In the genomic region with DNA sequence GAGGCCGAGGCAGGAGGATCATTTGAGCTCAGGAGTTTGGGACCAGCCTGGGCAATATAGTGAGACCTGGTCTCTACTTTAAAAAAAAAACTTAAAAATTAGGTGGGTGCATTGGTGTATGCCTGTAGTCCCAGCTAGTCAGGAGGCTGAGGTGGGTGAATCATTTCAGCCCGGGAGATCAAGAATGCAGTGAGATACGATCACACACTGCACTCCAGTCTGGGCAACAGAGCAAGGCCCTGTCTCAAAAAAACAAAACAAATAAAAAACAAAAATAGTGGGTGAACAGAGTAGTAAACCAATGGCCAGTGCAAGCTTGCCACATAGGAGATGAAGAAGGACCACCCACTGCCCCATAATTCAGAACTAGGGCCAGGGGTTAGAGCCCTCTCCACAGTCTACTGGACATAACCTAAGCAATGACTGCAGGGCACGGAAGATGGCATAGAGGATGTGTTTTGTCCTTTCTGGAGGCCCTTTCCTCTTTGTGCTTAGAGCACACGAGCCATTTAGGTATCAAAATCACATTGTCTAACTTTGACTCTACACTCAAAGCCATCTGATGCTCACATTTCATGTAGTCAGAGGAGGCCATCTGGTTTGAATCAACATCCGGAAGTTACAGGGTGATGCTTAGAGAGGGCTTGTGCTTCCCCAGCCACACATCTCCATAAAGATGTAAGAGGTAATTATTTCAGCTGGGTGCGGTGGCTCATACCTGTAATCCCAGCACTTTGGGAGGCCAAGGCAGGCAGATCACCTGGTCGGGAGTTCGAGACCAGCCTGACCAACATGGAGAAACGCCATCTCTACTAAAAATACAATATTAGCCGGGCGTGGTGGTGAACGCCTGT, we compare ENCODE assay signal across 2 cellular contexts.
TF ChIP-seq lines count a peak whose summit lies in the region.

No MANE protein-coding gene starts in this region.

TF ChIP-seq in SK-N-SH, 30 proteins besides CTCF, POLR2A, EP300 and RAD21:
- TF ChIP-seq, protein P1, sequence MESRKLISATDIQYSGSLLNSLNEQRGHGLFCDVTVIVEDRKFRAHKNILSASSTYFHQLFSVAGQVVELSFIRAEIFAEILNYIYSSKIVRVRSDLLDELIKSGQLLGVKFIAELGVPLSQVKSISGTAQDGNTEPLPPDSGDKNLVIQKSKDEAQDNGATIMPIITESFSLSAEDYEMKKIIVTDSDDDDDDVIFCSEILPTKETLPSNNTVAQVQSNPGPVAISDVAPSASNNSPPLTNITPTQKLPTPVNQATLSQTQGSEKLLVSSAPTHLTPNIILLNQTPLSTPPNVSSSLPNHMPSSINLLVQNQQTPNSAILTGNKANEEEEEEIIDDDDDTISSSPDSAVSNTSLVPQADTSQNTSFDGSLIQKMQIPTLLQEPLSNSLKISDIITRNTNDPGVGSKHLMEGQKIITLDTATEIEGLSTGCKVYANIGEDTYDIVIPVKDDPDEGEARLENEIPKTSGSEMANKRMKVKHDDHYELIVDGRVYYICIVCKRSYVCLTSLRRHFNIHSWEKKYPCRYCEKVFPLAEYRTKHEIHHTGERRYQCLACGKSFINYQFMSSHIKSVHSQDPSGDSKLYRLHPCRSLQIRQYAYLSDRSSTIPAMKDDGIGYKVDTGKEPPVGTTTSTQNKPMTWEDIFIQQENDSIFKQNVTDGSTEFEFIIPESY (IDR thresholded peaks at IDR 0.05; ENCODE audit: borderline replicate concordance, low read depth), result no peak
- peak; percentile 61 for TF ChIP-seq TCF12 (IDR thresholded peaks at IDR 0.05)

TF ChIP-seq in HepG2, 621 proteins besides CTCF, POLR2A, EP300 and RAD21:
- no peak for TF ChIP-seq HOXA9 (CRISPR knock-in tag; IDR thresholded peaks at IDR 0.05; ENCODE audit: borderline replicate concordance)
- no peak for TF ChIP-seq PAWR (CRISPR knock-in tag; IDR thresholded peaks at IDR 0.05; ENCODE audit: borderline replicate concordance)
- no peak for TF ChIP-seq AKAP8 (CRISPR knock-in tag; IDR thresholded peaks at IDR 0.05)
- no peak for TF ChIP-seq KLF11 (CRISPR knock-in tag; IDR thresholded peaks at IDR 0.05)
- TF ChIP-seq ZSCAN30 (CRISPR knock-in tag; IDR thresholded peaks at IDR 0.05), result no peak
- TF ChIP-seq ESRRA (CRISPR knock-in tag; IDR thresholded peaks at IDR 0.05; ENCODE audit: low read depth), result no peak
- TF ChIP-seq, protein P2, sequence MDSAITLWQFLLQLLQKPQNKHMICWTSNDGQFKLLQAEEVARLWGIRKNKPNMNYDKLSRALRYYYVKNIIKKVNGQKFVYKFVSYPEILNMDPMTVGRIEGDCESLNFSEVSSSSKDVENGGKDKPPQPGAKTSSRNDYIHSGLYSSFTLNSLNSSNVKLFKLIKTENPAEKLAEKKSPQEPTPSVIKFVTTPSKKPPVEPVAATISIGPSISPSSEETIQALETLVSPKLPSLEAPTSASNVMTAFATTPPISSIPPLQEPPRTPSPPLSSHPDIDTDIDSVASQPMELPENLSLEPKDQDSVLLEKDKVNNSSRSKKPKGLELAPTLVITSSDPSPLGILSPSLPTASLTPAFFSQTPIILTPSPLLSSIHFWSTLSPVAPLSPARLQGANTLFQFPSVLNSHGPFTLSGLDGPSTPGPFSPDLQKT (CRISPR knock-in tag; IDR thresholded peaks at IDR 0.05; ENCODE audit: borderline replicate concordance), result no peak
- TF ChIP-seq ZNF619 (CRISPR knock-in tag; IDR thresholded peaks at IDR 0.05), result no peak
- TF ChIP-seq, protein P3, sequence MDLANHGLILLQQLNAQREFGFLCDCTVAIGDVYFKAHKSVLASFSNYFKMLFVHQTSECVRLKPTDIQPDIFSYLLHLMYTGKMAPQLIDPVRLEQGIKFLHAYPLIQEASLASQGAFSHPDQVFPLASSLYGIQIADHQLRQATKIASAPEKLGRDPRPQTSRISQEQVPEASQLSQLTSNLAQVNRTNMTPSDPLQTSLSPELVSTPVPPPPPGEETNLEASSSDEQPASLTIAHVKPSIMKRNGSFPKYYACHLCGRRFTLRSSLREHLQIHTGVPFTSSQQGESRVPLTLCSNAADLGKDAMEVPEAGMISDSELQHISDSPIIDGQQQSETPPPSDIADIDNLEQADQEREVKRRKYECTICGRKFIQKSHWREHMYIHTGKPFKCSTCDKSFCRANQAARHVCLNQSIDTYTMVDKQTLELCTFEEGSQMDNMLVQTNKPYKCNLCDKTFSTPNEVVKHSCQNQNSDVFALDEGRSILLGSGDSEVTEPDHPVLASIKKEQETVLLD (CRISPR knock-in tag; IDR thresholded peaks at IDR 0.05; ENCODE audit: low read depth), result no peak
- TF ChIP-seq ELF4 (CRISPR knock-in tag; IDR thresholded peaks at IDR 0.05; ENCODE audit: borderline replicate concordance), result no peak
